ENCODE assay signal across 27 cellular contexts in the genomic region with DNA sequence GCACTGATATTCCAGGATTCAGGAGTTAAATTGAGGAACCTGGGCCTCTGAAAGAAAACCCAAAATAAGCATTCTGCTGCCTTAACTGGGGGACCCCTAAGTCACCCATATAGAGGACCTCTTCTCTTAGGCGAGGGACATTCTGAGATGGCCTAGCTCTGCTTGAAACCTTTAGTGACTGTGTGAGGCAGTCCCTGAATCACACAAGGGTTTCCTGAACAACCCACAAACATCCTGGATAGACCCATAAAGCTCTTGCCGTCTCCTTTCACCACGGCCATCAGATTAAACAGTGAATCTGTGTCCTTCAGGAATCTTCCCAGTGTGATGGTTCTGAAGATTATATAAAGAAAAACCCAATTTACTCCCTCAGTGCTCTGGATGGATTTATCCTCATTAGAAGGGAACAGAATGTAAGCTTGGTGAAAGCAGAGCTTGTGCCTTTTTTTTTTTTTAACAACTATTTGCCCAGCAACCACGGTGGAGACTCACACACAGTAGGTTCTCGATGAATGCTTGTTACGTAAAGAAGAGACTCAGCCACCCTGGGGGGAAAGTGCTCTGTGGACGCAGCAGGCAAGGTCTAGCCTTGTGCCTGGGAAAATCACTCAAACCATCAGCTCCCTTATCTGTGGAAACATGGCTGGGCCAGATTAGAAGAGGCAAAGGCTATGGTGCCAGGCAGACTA. TPM values are rescaled to one million over a fixed set of nuclear protein-coding genes. Genes with fewer than 3 reads are reported as not detected.
DNase-seq lines count a peak whose midpoint lies in the region; ATAC-seq and TF ChIP-seq lines count a peak whose summit lies in the region.
"Had no signal": no experiment of that assay in that cellular context is flagged by ENCODE, and none has a peak within 500 bp of the region (broad histone marks: within the 10 kb centered on the region; RNA-seq: fewer than 3 reads in every experiment).

No MANE protein-coding gene starts in this region.

- CTCF ChIA-PET in activated CD4-positive, alpha-beta T cell treated with anti-CD3 and anti-CD28 coated beads for 36 hours (lab: Charles Lee), result interaction anchor here (0.6 kb wide), 1 partner anchor 68 kb away, joined by 3 read pairs; no protein-coding TSS in a partner anchor

- no peak overlapping the region for H3K4me2 ChIP-seq in DND-41 (ENCODE audit: insufficient read depth, low read length)

- H3K4me1 Mint-ChIP-seq in activated CD4-positive, alpha-beta T cell treated with anti-CD3 and anti-CD28 coated beads for 36 hours, result peaks cover 18% of the 10 kb centered on the region
- H3K4me1 Mint-ChIP-seq in activated T-helper 1 cell treated with anti-CD3 and anti-CD28 coated beads, Interleukin-12 subunit alpha, Interleukin-12 subunit beta, Interleukin-2, Interleukin-4 antibody, amounts not matched to agents 30 ng/mL and 10 ng/mL and 1 ng/mL, durations not matched to agents 14 hours and 24 hours and 36 hours (ENCODE audit: low read depth), result peaks cover 21% of the 10 kb centered on the region
- H3K4me1 Mint-ChIP-seq in natural killer cell (peaks cover 15 to 20% of the 10 kb centered on the region in 2 donors), endodermal cell (no peaks in the 10 kb centered on the region)
- H3K4me1 Mint-ChIP-seq: brain had no signal

- no peak overlapping the region for H2AFZ ChIP-seq in DND-41 (ENCODE audit: low read depth, low read length)

- ATAC-seq in activated CD4-positive, alpha-beta T cell treated with anti-CD3 and anti-CD28 coated beads for 36 hours, result peak; percentile 94
- peak; percentile 57; the same call in 2 of the 3 replicates for ATAC-seq in DND-41 (ENCODE audit: insufficient read depth, low read depth)
- ATAC-seq in natural killer cell, result peak; percentile 44 to 83 (median 64)
- no peak for ATAC-seq in GM21447 (IDR thresholded peaks at IDR 0.05; ENCODE audit: unreplicated experiment)
- ATAC-seq in GM18502 (IDR thresholded peaks at IDR 0.05; ENCODE audit: poor library complexity, unreplicated experiment), result no peak
- ATAC-seq: GM12878, heart right ventricle, left colon, Panc1, psoas muscle had no signal

- WGBS in endodermal cell (ENCODE audit: insufficient coverage in 1 of 2, insufficient read length in 1 of 2), 2 experiments, result 88 to 91% methylated on average over 4 to 7 of the region's 7 CpGs

- POLR2A ChIA-PET in activated CD4-positive, alpha-beta T cell treated with anti-CD3 and anti-CD28 coated beads for 36 hours (lab: Charles Lee), result no interaction called here

- peaks cover 2% of the 10 kb centered on the region for H3K9me3 Mint-ChIP-seq in activated CD4-positive, alpha-beta T cell treated with anti-CD3 and anti-CD28 coated beads for 36 hours (ENCODE audit: low read depth)
- H3K9me3 Mint-ChIP-seq in activated T-helper 1 cell treated with anti-CD3 and anti-CD28 coated beads, Interleukin-12 subunit alpha, Interleukin-12 subunit beta, Interleukin-2, Interleukin-4 antibody, amounts not matched to agents 30 ng/mL and 10 ng/mL and 1 ng/mL, durations not matched to agents 14 hours and 24 hours and 36 hours, result peaks cover 5% of the 10 kb centered on the region
- H3K9me3 Mint-ChIP-seq in natural killer cell (no peaks in the 10 kb centered on the region), endodermal cell (peaks cover under 1% of the 10 kb centered on the region)

- H4K20me1 ChIP-seq in DND-41 (ENCODE audit: insufficient read depth, low read length), result no peaks in the 10 kb centered on the region

- peaks cover 3% of the 10 kb centered on the region; the same call in 1 of the 2 replicates for H3K4me1 ChIP-seq in DND-41 (ENCODE audit: insufficient read depth, low read length)
- no peaks in the 10 kb centered on the region for H3K4me1 ChIP-seq in endodermal cell (ENCODE audit: control insufficient read depth, insufficient read depth, low read length)
- H3K4me1 ChIP-seq: foreskin keratinocyte, heart right ventricle, psoas muscle, transverse colon had no signal

- H3K27me3 Mint-ChIP-seq in activated CD4-positive, alpha-beta T cell treated with anti-CD3 and anti-CD28 coated beads for 36 hours, result no peaks in the 10 kb centered on the region
- peaks cover 9% of the 10 kb centered on the region for H3K27me3 Mint-ChIP-seq in activated T-helper 1 cell treated with anti-CD3 and anti-CD28 coated beads, Interleukin-12 subunit alpha, Interleukin-12 subunit beta, Interleukin-2, Interleukin-4 antibody, amounts not matched to agents 30 ng/mL and 10 ng/mL and 1 ng/mL, durations not matched to agents 14 hours and 24 hours and 36 hours (ENCODE audit: insufficient read depth)
- H3K27me3 Mint-ChIP-seq in natural killer cell (ENCODE audit: low read depth in 2 of 2), result peaks cover 17 to 27% of the 10 kb centered on the region in 2 donors
- H3K27me3 Mint-ChIP-seq in endodermal cell (ENCODE audit: insufficient read depth), result peaks cover 4% of the 10 kb centered on the region

- no peaks in the 10 kb centered on the region for H3K36me3 ChIP-seq in DND-41 (ENCODE audit: insufficient read depth, low read length)
- H3K36me3 ChIP-seq in endodermal cell (ENCODE audit: control insufficient read depth, insufficient read depth, low read length), result no peaks in the 10 kb centered on the region
- H3K36me3 ChIP-seq: heart right ventricle, transverse colon had no signal

- no peak overlapping the region for H3K4me3 Mint-ChIP-seq in activated CD4-positive, alpha-beta T cell treated with anti-CD3 and anti-CD28 coated beads for 36 hours
- peak overlapping the region; percentile 20 for H3K4me3 Mint-ChIP-seq in activated T-helper 1 cell treated with anti-CD3 and anti-CD28 coated beads, Interleukin-12 subunit alpha, Interleukin-12 subunit beta, Interleukin-2, Interleukin-4 antibody, amounts not matched to agents 30 ng/mL and 10 ng/mL and 1 ng/mL, durations not matched to agents 14 hours and 24 hours and 36 hours
- H3K4me3 Mint-ChIP-seq in natural killer cell (peak overlapping the region; percentile 47), endodermal cell (no peak overlapping the region)
- H3K4me3 Mint-ChIP-seq: brain had no signal

- peak overlapping the region; percentile 8 for H3K27ac Mint-ChIP-seq in activated CD4-positive, alpha-beta T cell treated with anti-CD3 and anti-CD28 coated beads for 36 hours
- peak overlapping the region; percentile 12 for H3K27ac Mint-ChIP-seq in activated T-helper 1 cell treated with anti-CD3 and anti-CD28 coated beads, Interleukin-12 subunit alpha, Interleukin-12 subunit beta, Interleukin-2, Interleukin-4 antibody, amounts not matched to agents 30 ng/mL and 10 ng/mL and 1 ng/mL, durations not matched to agents 14 hours and 24 hours and 36 hours
- H3K27ac Mint-ChIP-seq in natural killer cell, result peak overlapping the region; percentile 34 to 38
- H3K27ac Mint-ChIP-seq in endodermal cell, result no peak overlapping the region
- H3K27ac Mint-ChIP-seq: brain had no signal

- peaks cover 1% of the 10 kb centered on the region for H3K36me3 Mint-ChIP-seq in activated CD4-positive, alpha-beta T cell treated with anti-CD3 and anti-CD28 coated beads for 36 hours (ENCODE audit: low read depth)
- H3K36me3 Mint-ChIP-seq in activated T-helper 1 cell treated with anti-CD3 and anti-CD28 coated beads, Interleukin-12 subunit alpha, Interleukin-12 subunit beta, Interleukin-2, Interleukin-4 antibody, amounts not matched to agents 30 ng/mL and 10 ng/mL and 1 ng/mL, durations not matched to agents 14 hours and 24 hours and 36 hours (ENCODE audit: low read depth), result peaks cover 9% of the 10 kb centered on the region
- H3K36me3 Mint-ChIP-seq in natural killer cell (no peaks in the 10 kb centered on the region), endodermal cell (ENCODE audit: low read depth) (no peaks in the 10 kb centered on the region)
- H3K36me3 Mint-ChIP-seq: brain had no signal

- TF ChIP-seq CTCF in DND-41 (IDR thresholded peaks at IDR 0.05; ENCODE audit: borderline replicate concordance, extremely low read depth, low read length, poor library complexity, severe bottlenecking) (no peak), natural killer cell (IDR thresholded peaks at IDR 0.05) (no peak), endodermal cell (conservative IDR thresholded peaks at IDR 0.05) (no peak)

- H3K79me2 ChIP-seq in DND-41 (ENCODE audit: insufficient read depth, low read length), result no peaks in the 10 kb centered on the region

- H3K9me3 ChIP-seq in DND-41 (ENCODE audit: insufficient read depth, low read length, severe bottlenecking) (no peaks in the 10 kb centered on the region), endodermal cell (ENCODE audit: control insufficient read depth, low read length) (no peaks in the 10 kb centered on the region)
- H3K9me3 ChIP-seq: psoas muscle, transverse colon had no signal

- H3K27me3 ChIP-seq in DND-41 (ENCODE audit: insufficient read depth, low read length, poor library complexity), result no peaks in the 10 kb centered on the region
- H3K27me3 ChIP-seq in endodermal cell (ENCODE audit: control insufficient read depth, insufficient read depth, low read length, poor library complexity, severe bottlenecking), result no peaks in the 10 kb centered on the region
- H3K27me3 ChIP-seq: transverse colon had no signal

- DNase-seq in activated CD4-positive, alpha-beta T cell treated with anti-CD3 and anti-CD28 coated beads for 36 hours, result no peak
- DNase-seq in activated CD4-positive, alpha-beta T cell treated with anti-CD3 and anti-CD28 coated beads for 1 hour, result no peak
- DNase-seq in DND-41, result no peak
- DNase-seq in activated T-helper 1 cell treated with anti-CD3 and anti-CD28 coated beads, Interleukin-12 subunit alpha, Interleukin-12 subunit beta, Interleukin-2, Interleukin-4 antibody, amounts not matched to agents 30 ng/mL and 10 ng/mL and 1 ng/mL, durations not matched to agents 14 hours and 24 hours and 36 hours (ENCODE audit: low spot score), result no peak
- DNase-seq in natural killer cell, result no peak
- DNase-seq in endodermal cell, result no peak
- DNase-seq: activated T-cell treated with anti-CD3 and anti-CD28 coated beads for 4 hours; Calu3; heart right ventricle; left colon; mesenchymal stem cell; NCI-H1694 treated with DMSO at 0.1 percent for 48 hours; NCI-H524 treated with DMSO at 0.1 percent for 48 hours; NK-92 treated with Interleukin-12 subunit alpha and Interleukin-12 subunit beta, amount 100 ng/mL, for 24 hours; nucleus accumbens; psoas muscle; SIG-M5; transverse colon had no signal

- intact Hi-C loops in activated CD4-positive, alpha-beta T cell treated with anti-CD3 and anti-CD28 coated beads for 36 hours (cut with DNase I, micrococcal nuclease), result no loop called here
- intact Hi-C loops in activated T-helper 1 cell treated with anti-CD3 and anti-CD28 coated beads, Interleukin-12 subunit alpha, Interleukin-12 subunit beta, Interleukin-2, Interleukin-4 antibody, amounts not matched to agents 30 ng/mL and 10 ng/mL and 1 ng/mL, durations not matched to agents 14 hours and 24 hours and 36 hours (cut with micrococcal nuclease), result no loop called here
- intact Hi-C loops in natural killer cell (cut with micrococcal nuclease), result no loop called here

- H3K4me3 ChIP-seq in DND-41 (ENCODE audit: low read depth in 1 of 2, low read length in 2 of 2) (no peak overlapping the region), endodermal cell (ENCODE audit: low read length) (no peak overlapping the region)
- H3K4me3 ChIP-seq: GM12878, heart right ventricle, psoas muscle, transverse colon had no signal

- H3K9ac ChIP-seq in DND-41 (ENCODE audit: low read depth, low read length), result no peak overlapping the region
- no peak overlapping the region for H3K9ac ChIP-seq in endodermal cell (ENCODE audit: extremely low read depth, low read length, poor library complexity, severe bottlenecking)

- no peak overlapping the region for H3K27ac ChIP-seq in DND-41 (ENCODE audit: low read length)
- H3K27ac ChIP-seq in endodermal cell (ENCODE audit: low read depth, low read length), result no peak overlapping the region
- H3K27ac ChIP-seq: foreskin keratinocyte, heart right ventricle, psoas muscle, transverse colon had no signal

RNA-seq across cellular contexts. Expression of a gene that starts 39.1 kb away (rescaled TPM):
- total RNA-seq in activated CD4-positive, alpha-beta T cell treated with anti-CD3 and anti-CD28 coated beads for 36 hours, result 10 to 100 TPM; 34.3 to 48.7 TPM
- total RNA-seq in activated T-helper 1 cell treated with anti-CD3 and anti-CD28 coated beads, Interleukin-12 subunit alpha, Interleukin-12 subunit beta, Interleukin-2, Interleukin-4 antibody, amounts not matched to agents 30 ng/mL and 10 ng/mL and 1 ng/mL, durations not matched to agents 14 hours and 24 hours and 36 hours, result 31.8 and 34.6 TPM in 2 replicates
- total RNA-seq in natural killer cell, result 1 to 10 TPM; 1.9 to 3.9 (median 3.1) TPM
- total RNA-seq in endodermal cell, result not detected
- polyA plus RNA-seq in endodermal cell (2013, experiment 1 of 2), result not detected
- not detected for polyA plus RNA-seq in endodermal cell (2013, experiment 2 of 2)
- total RNA-seq: A172, Calu3, chondrocyte, Daoy, foreskin keratinocyte had no signal
- polyA plus RNA-seq: foreskin keratinocyte had no signal

Comparison
In these comparisons a context has a peak if more than half of its experiments do, and no peak if none do; other contexts are left out.
1. ATAC-seq: peak in activated CD4-positive, alpha-beta T cell treated with anti-CD3 and anti-CD28 coated beads for 36 hours (single experiment), DND-41 (single experiment) and natural killer cell (3 of 3); none in GM21447 (single experiment) and GM18502 (single experiment).
2. H3K4me3 Mint-ChIP-seq: peak in activated T-helper 1 cell treated with anti-CD3 and anti-CD28 coated beads, Interleukin-12 subunit alpha, Interleukin-12 subunit beta, Interleukin-2, Interleukin-4 antibody, amounts not matched to agents 30 ng/mL and 10 ng/mL and 1 ng/mL, durations not matched to agents 14 hours and 24 hours and 36 hours (single experiment) and natural killer cell (single experiment); none in activated CD4-positive, alpha-beta T cell treated with anti-CD3 and anti-CD28 coated beads for 36 hours (single experiment) and endodermal cell (single experiment).